Comparison of ENCODE assay signal across 8 cellular contexts in the genomic region with DNA sequence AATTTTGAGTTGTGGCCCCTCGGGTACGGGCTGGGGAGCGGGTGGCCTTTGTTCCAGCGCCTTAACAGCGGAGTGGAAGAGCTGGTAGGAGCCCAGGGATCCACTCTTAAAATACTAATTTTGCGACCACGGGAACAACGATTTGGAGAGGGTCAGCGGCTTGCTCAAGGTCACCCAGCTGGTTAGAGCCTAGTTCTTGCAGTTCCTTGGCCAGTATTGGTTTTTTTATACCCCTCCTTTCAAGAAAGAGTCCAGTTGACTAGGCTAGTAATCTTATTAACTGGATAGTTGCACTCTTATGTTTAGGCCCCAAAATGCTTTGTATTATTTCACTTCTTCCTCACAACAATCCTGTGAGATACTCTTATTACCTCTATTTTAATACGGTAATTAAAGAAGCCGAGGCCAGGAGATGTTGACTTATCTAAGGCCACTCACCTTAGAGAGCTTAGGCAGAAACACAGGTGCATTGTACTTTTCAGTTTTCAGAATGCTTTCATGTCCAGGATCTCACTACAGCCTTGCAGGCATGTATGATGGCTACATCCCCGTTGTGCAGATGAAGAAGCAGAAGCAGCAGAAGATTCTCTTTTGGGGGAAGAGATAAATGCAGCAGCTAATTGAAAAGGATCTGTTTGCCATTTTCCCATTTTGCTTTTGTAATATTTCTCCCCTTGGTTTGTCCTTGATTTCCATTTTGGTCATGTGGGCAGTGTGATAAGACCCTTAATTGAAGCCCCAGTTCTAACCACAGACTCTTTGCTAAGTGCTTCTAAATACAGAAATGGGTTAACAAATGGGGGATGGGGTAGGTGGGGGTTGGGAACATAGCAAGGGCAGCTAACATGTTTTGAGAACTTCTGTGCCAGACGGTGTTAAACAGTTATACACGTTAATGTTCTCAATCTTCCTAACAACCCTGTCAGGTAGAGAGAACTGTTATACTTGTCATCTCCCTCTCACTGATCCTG. TPM values are rescaled to one million over a fixed set of nuclear protein-coding genes. Genes with fewer than 3 reads are reported as not detected.
A peak's percentile ranks its signal among the peaks of the same experiment; 100 is the strongest.
DNase-seq lines count a peak whose midpoint lies in the region; ATAC-seq and TF ChIP-seq lines count a peak whose summit lies in the region.

No MANE protein-coding gene starts in this region.

- no peak for TF ChIP-seq POLR2A in breast epithelium (IDR thresholded peaks at IDR 0.05)

- no peaks in the 10 kb centered on the region for H3K27me3 ChIP-seq in Karpas-422 (ENCODE audit: low read length)
- no peaks in the 10 kb centered on the region for H3K27me3 ChIP-seq in breast epithelium

- peak overlapping the region; percentile 80 to 98 (median 90) for H3K27ac Mint-ChIP-seq in CD14-positive monocyte

- intact Hi-C loops in CD14-positive monocyte (cut with micrococcal nuclease) (loop anchor here in 1 of 2 donors (5.0 to 10.0 kb wide), 2 partner anchors 108 to 369 kb away; a partner anchor contains a TSS), breast epithelium (cut with DNase I; ENCODE audit: low total_unique reads) (no loop called here), mucosa of descending colon (cut with DNase I, micrococcal nuclease) (no loop called here)

- H3K36me3 ChIP-seq in Karpas-422 (ENCODE audit: insufficient read depth, low read length) = peaks cover 29% of the 10 kb centered on the region
- no peaks in the 10 kb centered on the region for H3K36me3 ChIP-seq in breast epithelium
- H3K36me3 ChIP-seq in mucosa of descending colon (ENCODE audit: low read depth) = peaks cover 5% of the 10 kb centered on the region

- peak overlapping the region; percentile 91 for H3K4me3 ChIP-seq in Karpas-422 (ENCODE audit: low read length)
- peak overlapping the region; percentile 84 to 97 (median 90) for H3K4me3 ChIP-seq in breast epithelium
- peak overlapping the region; percentile 82 for H3K4me3 ChIP-seq in mucosa of descending colon

- peak overlapping the region; percentile 91 for H3K27ac ChIP-seq in Karpas-422 (ENCODE audit: low read length)
- H3K27ac ChIP-seq in breast epithelium = peak overlapping the region; percentile 94 to 97

- peak overlapping the region; percentile 99 for H3K9ac ChIP-seq in Karpas-422 (ENCODE audit: low read length)

- no peak for ATAC-seq in mucosa of descending colon

- H3K9me3 Mint-ChIP-seq in CD14-positive monocyte = no peaks in the 10 kb centered on the region

- H3K9me3 ChIP-seq in Karpas-422 (ENCODE audit: low read length) (no peaks in the 10 kb centered on the region), breast epithelium (no peaks in the 10 kb centered on the region), mucosa of descending colon (no peaks in the 10 kb centered on the region)

- peak overlapping the region; percentile 92 for H3K4me2 ChIP-seq in Karpas-422 (ENCODE audit: low read depth, low read length, poor library complexity, severe bottlenecking)

- peaks cover 59% of the 10 kb centered on the region for H3K79me2 ChIP-seq in Karpas-422 (ENCODE audit: low read length)

- H3K9me2 ChIP-seq in Karpas-422 (replicated peaks; ENCODE audit: insufficient read depth, low read length) = no peaks in the 10 kb centered on the region

- no peak for DNase-seq in CD14-positive monocyte (ENCODE audit: low spot score)
- peak; percentile 62 for DNase-seq in Karpas-422
- no peak for DNase-seq in breast epithelium (ENCODE audit: low spot score in 2 of 2)
- DNase-seq in mucosa of descending colon = no peak
- no peak for DNase-seq in germinal center (ENCODE audit: low spot score)
- no peak for DNase-seq in NCI-H2196 treated with DMSO at 0.1 percent for 48 hours (lab: John Stamatoyannopoulos, UW; ENCODE audit: unreplicated experiment)
- no peak for DNase-seq in DMS 273 treated with DMSO at 0.1 percent for 48 hours (lab: John Stamatoyannopoulos, UW)
- no peak for DNase-seq in HPDE6-E6E7 (ENCODE audit: extremely low spot score)

- H2AFZ ChIP-seq in Karpas-422 (ENCODE audit: low read length) = no peak overlapping the region

- H3K4me3 Mint-ChIP-seq in CD14-positive monocyte = peak overlapping the region; percentile 97

- H3K36me3 Mint-ChIP-seq in CD14-positive monocyte = peaks cover 27 to 38% of the 10 kb centered on the region in 2 donors

- peaks cover 38% of the 10 kb centered on the region for H3K4me1 ChIP-seq in Karpas-422 (ENCODE audit: low read length)
- no peaks in the 10 kb centered on the region for H3K4me1 ChIP-seq in breast epithelium
- peaks cover 10% of the 10 kb centered on the region for H3K4me1 ChIP-seq in mucosa of descending colon (ENCODE audit: low read depth)

- H4K20me1 ChIP-seq in Karpas-422 (ENCODE audit: insufficient read depth, low read depth, low read length) = peaks cover 5% of the 10 kb centered on the region; the same call in 1 of the 2 replicates

- H3K27me3 Mint-ChIP-seq in CD14-positive monocyte (ENCODE audit: low read depth in 3 of 3) = peaks cover 0 to 3% (median 2%) of the 10 kb centered on the region in 3 donors

- H3K4me1 Mint-ChIP-seq in CD14-positive monocyte = peaks cover 42% of the 10 kb centered on the region

- TF ChIP-seq CTCF in CD14-positive monocyte (IDR thresholded peaks at IDR 0.05) = no peak
- no peak for TF ChIP-seq CTCF in breast epithelium (IDR thresholded peaks at IDR 0.05)
- TF ChIP-seq CTCF in mucosa of descending colon (IDR thresholded peaks at IDR 0.05) = no peak

RNA-seq across cellular contexts. Expression of a gene that starts 1.4 kb away (rescaled TPM):
- 10 to 100 TPM; 22.2 to 25.1 TPM for polyA plus RNA-seq in CD14-positive monocyte
- 159 and 190 TPM in 2 replicates for total RNA-seq in Karpas-422 (2014; rRNA removed; shearing (Covaris generic); ENCODE audit: low replicate concordance)
- total RNA-seq in breast epithelium (10 to 100 TPM; 20.8 to 33.5 (median 32.1) TPM), mucosa of descending colon (100 to 1,000 TPM; 139 to 254 (median 169) TPM)

RNA-seq across cellular contexts. Expression of a gene that starts 33.8 kb away (rescaled TPM):
- polyA plus RNA-seq in CD14-positive monocyte = 1 to 10 TPM; 2.1 to 2.4 TPM
- 4.4 and 12.5 TPM in 2 replicates for total RNA-seq in Karpas-422 (2014; rRNA removed; shearing (Covaris generic); ENCODE audit: low replicate concordance)
- total RNA-seq in breast epithelium (10 to 100 TPM in 2 of 3 donors, 1 to 10 TPM in 1; 4.0 to 12.3 (median 10.8) TPM), mucosa of descending colon (10 to 100 TPM in 2 of 3 donors, 1 to 10 TPM in 1; 9.2 to 11.6 (median 10.0) TPM)
